8 cellular contexts compared by ENCODE assay signal in the genomic region with DNA sequence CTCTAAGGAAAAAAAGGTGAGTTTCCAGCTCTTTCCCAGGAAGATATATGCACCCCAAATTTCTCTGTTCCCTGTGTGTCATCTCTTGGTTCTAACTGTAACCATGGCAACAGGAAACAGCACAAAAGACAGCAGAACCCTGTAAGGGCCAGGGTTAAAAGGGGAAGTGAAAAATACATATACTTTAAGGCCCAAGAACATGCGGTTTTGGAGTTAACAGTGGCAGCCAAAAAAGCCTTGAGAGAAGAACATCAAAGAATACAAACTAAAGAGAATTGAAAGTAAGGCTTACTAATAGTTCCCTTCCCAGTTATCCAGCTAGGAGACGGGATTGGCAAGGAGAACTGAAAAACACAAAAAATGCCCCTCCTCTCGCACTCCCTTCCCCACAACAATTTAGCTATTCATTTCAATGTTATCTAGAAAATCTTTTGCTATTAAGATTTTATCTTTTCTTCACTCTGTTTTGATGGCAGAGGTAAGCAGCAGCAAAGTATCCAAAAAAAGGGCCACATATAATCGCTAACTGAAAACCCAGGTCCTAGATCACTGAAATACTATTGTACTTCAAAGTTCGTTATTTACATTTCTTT. TPM values are rescaled to one million over a fixed set of nuclear protein-coding genes. Genes with fewer than 3 reads are reported as not detected.
DNase-seq lines count a peak whose midpoint lies in the region; ATAC-seq and TF ChIP-seq lines count a peak whose summit lies in the region.

No MANE protein-coding gene starts in this region.

- peaks cover 50% of the 10 kb centered on the region for H3K4me1 Mint-ChIP-seq in activated T-cell treated with anti-CD3 and anti-CD28 coated beads, Interleukin-2, amount 50 U/mL, for 24 hours (ENCODE audit: low read depth)

- H3K4me1 ChIP-seq in lower lobe of right lung (peaks cover 63% of the 10 kb centered on the region), uterus (peaks cover 5 to 9% of the 10 kb centered on the region in 2 donors)

- H3K27me3 Mint-ChIP-seq in activated T-cell treated with anti-CD3 and anti-CD28 coated beads, Interleukin-2, amount 50 U/mL, for 24 hours: no peaks in the 10 kb centered on the region

- H3K9me3 ChIP-seq in lower lobe of right lung (no peaks in the 10 kb centered on the region), uterus (no peaks in the 10 kb centered on the region)

- in situ Hi-C loops in astrocyte of the spinal cord (cut with HindIII; ENCODE audit: low sequenced_read_pairs): no loop called here

- peaks cover 4% of the 10 kb centered on the region for H3K9me3 Mint-ChIP-seq in activated T-cell treated with anti-CD3 and anti-CD28 coated beads, Interleukin-2, amount 50 U/mL, for 24 hours

- H3K36me3 ChIP-seq in lower lobe of right lung: peaks cover 3% of the 10 kb centered on the region
- H3K36me3 ChIP-seq in uterus: no peaks in the 10 kb centered on the region

- H3K27ac Mint-ChIP-seq in activated T-cell treated with anti-CD3 and anti-CD28 coated beads, Interleukin-2, amount 50 U/mL, for 24 hours: peak overlapping the region; percentile 99

- intact Hi-C loops in lower lobe of right lung (cut with DNase I) (no loop called here), uterus (cut with DNase I; ENCODE audit: low total_unique reads) (no loop called here), posterior vena cava (cut with DNase I) (loop anchor here in 1 of 2 donors (10.0 kb wide), 1 partner anchor 62 kb away; no protein-coding TSS in a partner anchor)

- peak overlapping the region; percentile 98 for H3K4me3 Mint-ChIP-seq in activated T-cell treated with anti-CD3 and anti-CD28 coated beads, Interleukin-2, amount 50 U/mL, for 24 hours

- peak; percentile 12 to 36 for ATAC-seq in lower lobe of right lung

- H3K4me3 ChIP-seq in astrocyte of the spinal cord (ENCODE audit: low read depth, low read length): peak overlapping the region; percentile 86
- H3K4me3 ChIP-seq in lower lobe of right lung: peak overlapping the region; percentile 76
- peak overlapping the region; percentile 83 to 95 for H3K4me3 ChIP-seq in uterus

- H3K36me3 Mint-ChIP-seq in activated T-cell treated with anti-CD3 and anti-CD28 coated beads, Interleukin-2, amount 50 U/mL, for 24 hours (ENCODE audit: low read depth): peaks cover 44% of the 10 kb centered on the region

- TF ChIP-seq CTCF in astrocyte of the spinal cord (IDR thresholded peaks at IDR 0.05; ENCODE audit: low read depth, low read length): no peak
- TF ChIP-seq CTCF in lower lobe of right lung (IDR thresholded peaks at IDR 0.05): no peak
- TF ChIP-seq CTCF in uterus (IDR thresholded peaks at IDR 0.05): no peak

- H3K27ac ChIP-seq in lower lobe of right lung: peak overlapping the region; percentile 96
- H3K27ac ChIP-seq in uterus: peak overlapping the region; percentile 99 to 100

- DNase-seq in activated T-cell treated with anti-CD3 and anti-CD28 coated beads, Interleukin-2, amount 50 U/mL, for 24 hours: peak; percentile 3
- no peak for DNase-seq in activated T-cell treated with anti-CD3 and anti-CD28 coated beads, Interleukin-2, amount 50 U/mL, for 1 hour
- DNase-seq in HCEC 1CT (peak; percentile 55), MV-4-11 (lab: John Stamatoyannopoulos, UW) (peak; percentile 99), astrocyte of the spinal cord (ENCODE audit: low read depth, low spot score) (peak; percentile 45), lower lobe of right lung (no peak), uterus (no peak), posterior vena cava (ENCODE audit: low spot score) (no peak)

- TF ChIP-seq POLR2A in uterus (IDR thresholded peaks at IDR 0.05): no peak

- H3K27me3 ChIP-seq in lower lobe of right lung (ENCODE audit: low read depth) (no peaks in the 10 kb centered on the region), uterus (no peaks in the 10 kb centered on the region)

RNA-seq across cellular contexts. Expression of a gene that starts 1.5 kb away (rescaled TPM):
- 81.8 TPM for total RNA-seq in lower lobe of right lung
- 100 to 1,000 TPM in 2 of 4 donors, 10 to 100 TPM in 2; 44.3 to 147 (median 99.0) TPM for total RNA-seq in uterus
- total RNA-seq in posterior vena cava: 100 to 1,000 TPM; 117 to 130 TPM

RNA-seq across cellular contexts. Expression of a gene that starts 31.4 kb away (rescaled TPM):
- total RNA-seq in lower lobe of right lung: 38.9 TPM
- 10 to 100 TPM; 23.6 to 49.1 (median 36.3) TPM for total RNA-seq in uterus
- 10 to 100 TPM; 28.1 to 33.3 TPM for total RNA-seq in posterior vena cava

Comparison
In these comparisons a context has a peak if more than half of its experiments do, and no peak if none do; other contexts are left out.
1. DNase-seq: peak in activated T-cell treated with anti-CD3 and anti-CD28 coated beads, Interleukin-2, amount 50 U/mL, for 24 hours (single experiment), HCEC 1CT (single experiment), MV-4-11 (single experiment) and astrocyte of the spinal cord (single experiment); none in activated T-cell treated with anti-CD3 and anti-CD28 coated beads, Interleukin-2, amount 50 U/mL, for 1 hour (single experiment), lower lobe of right lung (single experiment), uterus (0 of 2) and posterior vena cava (single experiment).
2. Peak in every context shown above with its lines, with median percentiles within 50 percentile points of each other: H3K4me3 ChIP-seq.